Comparison of ENCODE assay signal across 15 cellular contexts in genomic region chr11:126147268-126148111, GRCh38.
A peak's percentile ranks its signal among the peaks of the same experiment; 100 is the strongest.
DNase-seq lines count a peak whose midpoint lies in the region; ATAC-seq and TF ChIP-seq lines count a peak whose summit lies in the region.
"Had no signal": no experiment of that assay in that cellular context is flagged by ENCODE, and none has a peak within 500 bp of the region (broad histone marks: within the 10 kb centered on the region; RNA-seq: fewer than 3 reads in every experiment).

No MANE protein-coding gene starts in this region.

- no peak for TF ChIP-seq CTCF in osteoblast (IDR thresholded peaks at IDR 0.05; ENCODE audit: extremely low read depth, low read depth, low read length)

- H4K20me1 ChIP-seq in osteoblast (ENCODE audit: insufficient read depth, low read length) = no peaks in the 10 kb centered on the region

- H3K79me2 ChIP-seq in osteoblast (ENCODE audit: insufficient read depth, low read length) = no peaks in the 10 kb centered on the region

- peak; percentile 74 for DNase-seq in DMS53 treated with DMSO at 0.1 percent for 48 hours (lab: John Stamatoyannopoulos, UW; ENCODE audit: unreplicated experiment)
- DNase-seq in NCI-H1092 treated with DMSO at 0.1 percent for 48 hours (lab: John Stamatoyannopoulos, UW) = peak; percentile 72
- DNase-seq in osteoblast (ENCODE audit: insufficient read length, low spot score, missing footprints) = peak; percentile 56
- DNase-seq in GM19240 (ENCODE audit: insufficient read length, low spot score) = no peak
- DNase-seq in NCI-H2227 treated with DMSO at 0.1 percent for 48 hours (lab: John Stamatoyannopoulos, UW) = no peak
- DNase-seq in ureter (ENCODE audit: low spot score) = no peak
- DNase-seq: amniotic stem cell; CD4-positive, CD25-positive, alpha-beta regulatory T cell; dermis blood vessel endothelial cell; GM23248; occipital lobe; SHP77 treated with DMSO at 0.1 percent for 48 hours had no signal

- H3K27me3 ChIP-seq in ectodermal cell (ENCODE audit: control insufficient read depth, insufficient read depth, low read length, poor library complexity, severe bottlenecking) (no peaks in the 10 kb centered on the region), osteoblast (ENCODE audit: insufficient read depth, low read length) (peaks cover 31% of the 10 kb centered on the region)

- no peak overlapping the region for H2AFZ ChIP-seq in osteoblast (ENCODE audit: low read length)
- H2AFZ ChIP-seq: GM23248 had no signal

- no peak for ATAC-seq in GM18907 (IDR thresholded peaks at IDR 0.05; ENCODE audit: unreplicated experiment)
- ATAC-seq: stimulated activated effector memory CD8-positive, alpha-beta T cell treated with anti-CD3 and anti-CD28 coated beads, Interleukin-12 subunit alpha, Interleukin-12 subunit beta, amount 100 ng/mL, for 72 hours had no signal

- no peak overlapping the region for H3K4me2 ChIP-seq in osteoblast (ENCODE audit: insufficient read depth, low read length)

- H3K36me3 ChIP-seq in ectodermal cell (ENCODE audit: control insufficient read depth, insufficient read depth, low read length) = no peaks in the 10 kb centered on the region
- no peaks in the 10 kb centered on the region for H3K36me3 ChIP-seq in osteoblast (ENCODE audit: insufficient read depth, low read length)

- peak overlapping the region; percentile 30 for H3K27ac ChIP-seq in ectodermal cell (ENCODE audit: insufficient read depth, low read depth, low read length, poor library complexity, severe bottlenecking)
- H3K27ac ChIP-seq in osteoblast (ENCODE audit: low read depth, low read length) = no peak overlapping the region
- H3K27ac ChIP-seq: GM23248 had no signal

- 57 to 61% methylated on average over 12 of the region's 12 CpGs for WGBS in ectodermal cell, 2 experiments

- H3K4me1 ChIP-seq in ectodermal cell (ENCODE audit: control insufficient read depth, insufficient read depth, low read length) (peaks cover 46% of the 10 kb centered on the region), osteoblast (ENCODE audit: insufficient read depth, low read length) (no peaks in the 10 kb centered on the region)

- H3K9me3 ChIP-seq in ectodermal cell (ENCODE audit: control insufficient read depth, low read length) (no peaks in the 10 kb centered on the region), osteoblast (ENCODE audit: low read depth, low read length) (no peaks in the 10 kb centered on the region)

- no peak overlapping the region for H3K4me3 ChIP-seq in ectodermal cell (ENCODE audit: insufficient read depth, low read depth, low read length)
- H3K4me3 ChIP-seq in osteoblast (ENCODE audit: insufficient read depth, low read length) = no peak overlapping the region
- H3K4me3 ChIP-seq: GM23248 had no signal

Comparison
In these comparisons a context has a peak if more than half of its experiments do, and no peak if none do; other contexts are left out.
1. DNase-seq: peak in DMS53 treated with DMSO at 0.1 percent for 48 hours (single experiment), NCI-H1092 treated with DMSO at 0.1 percent for 48 hours (single experiment) and osteoblast (single experiment); none in GM19240 (single experiment), NCI-H2227 treated with DMSO at 0.1 percent for 48 hours (single experiment) and ureter (single experiment).